ENCODE assay signal across 21 cellular contexts in the genomic region with DNA sequence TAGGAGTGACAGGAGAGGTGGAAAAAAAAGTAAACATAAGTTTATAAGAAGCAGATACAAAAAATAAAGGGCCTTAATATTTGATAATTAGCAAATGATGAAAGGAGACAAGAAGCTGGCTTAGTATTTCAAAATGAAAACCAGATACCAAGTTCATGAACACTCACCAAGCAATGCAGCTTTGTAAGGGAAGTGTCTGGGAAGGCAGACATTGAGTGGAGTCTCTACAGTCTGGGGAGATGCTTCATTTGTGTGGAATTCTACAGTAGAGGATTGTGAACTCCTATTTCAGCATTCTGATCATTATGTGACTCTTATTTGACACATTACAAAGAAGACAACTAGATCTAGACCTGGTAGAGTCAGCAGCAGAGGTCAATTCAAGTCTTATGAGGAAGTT.
"Had no signal": no experiment of that assay in that cellular context is flagged by ENCODE, and none has a peak within 500 bp of the region (broad histone marks: within the 10 kb centered on the region; RNA-seq: fewer than 3 reads in every experiment).

No MANE protein-coding gene starts in this region.

- H3K27ac ChIP-seq: HL-60, KMS-11, SJSA1, SK-N-MC had no signal

- H3K4me1 ChIP-seq: SJSA1 had no signal

- DNase-seq: MM.1S, NCI-H1092 treated with DMSO at 0.1 percent for 48 hours, NCI-H1436, NCI-H187, NCI-H2029 treated with DMSO at 0.1 percent for 48 hours, NCI-H226, NCI-H446, NCI-H510A, NCI-H524 treated with DMSO at 0.1 percent for 48 hours, NCI-H69, NCI-H774, Right ventricle myocardium superior, RPMI8226, SIG-M5 had no signal

- H3K36me3 ChIP-seq: SJSA1 had no signal

- H3K9ac ChIP-seq: KMS-11 had no signal

- H3K9me3 ChIP-seq: SJSA1 had no signal

- H3K4me3 ChIP-seq: K562, SJSA1, SK-N-MC had no signal

- FAIRE-seq: HTR-8/SVneo, K562, RCC 7860 had no signal

- H3K4me2 ChIP-seq: KMS-11 had no signal

- ATAC-seq: K562 had no signal

- H3K27me3 ChIP-seq: SJSA1 had no signal
